Comparison of ENCODE assay signal across 25 cellular contexts in the genomic region with DNA sequence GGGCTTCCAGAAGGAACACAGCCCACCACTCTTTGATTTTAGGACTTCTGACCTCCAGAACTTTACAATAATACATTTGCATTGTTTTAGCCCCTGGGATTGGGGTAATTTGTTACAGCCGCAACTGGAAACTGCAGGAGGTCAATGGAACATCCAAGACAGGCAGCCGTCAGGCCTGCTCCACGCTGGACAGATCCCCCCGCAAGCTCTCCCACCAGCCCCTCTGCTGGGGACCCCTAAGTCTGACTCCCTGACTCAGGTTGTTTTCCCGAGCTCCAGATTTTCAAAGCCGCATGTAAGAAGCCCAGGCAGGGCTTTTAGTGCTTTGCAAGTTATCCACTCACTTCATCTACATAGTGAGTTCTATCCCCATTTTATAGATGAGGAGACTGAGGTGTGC.
"Had no signal": no experiment of that assay in that cellular context is flagged by ENCODE, and none has a peak within 500 bp of the region (broad histone marks: within the 10 kb centered on the region; RNA-seq: fewer than 3 reads in every experiment).

No MANE protein-coding gene starts in this region.

- H3K9me3 Mint-ChIP-seq: activated CD4-positive, alpha-beta memory T cell treated with anti-CD3 and anti-CD28 coated beads, Interleukin-2, amount 10 ng/mL, durations not matched to agents 7 days and 5 days; activated naive CD4-positive, alpha-beta T cell treated with anti-CD3 and anti-CD28 coated beads, Interleukin-2, amount 10 ng/mL, durations not matched to agents 7 days and 5 days; activated naive CD8-positive, alpha-beta T cell treated with anti-CD3 and anti-CD28 coated beads for 36 hours; activated T-cell treated with anti-CD3 and anti-CD28 coated beads, Interleukin-2, amount 50 U/mL, for 72 hours; activated T-helper 2 cell treated with anti-CD3 and anti-CD28 coated beads, Interferon-gamma antibody, Interleukin-2, Interleukin-4, amounts not matched to agents 10 μg/mL and 5 μg/mL and 100 μg/mL, durations not matched to agents 14 hours and 24 hours and 36 hours; T-cell had no signal

- H3K4me1 ChIP-seq: SJSA1 had no signal

- H3K27ac Mint-ChIP-seq: activated CD4-positive, alpha-beta memory T cell treated with anti-CD3 and anti-CD28 coated beads, Interleukin-2, amount 10 ng/mL, durations not matched to agents 7 days and 5 days; activated CD4-positive, alpha-beta T cell treated with anti-CD3 and anti-CD28 coated beads for 36 hours; activated naive CD4-positive, alpha-beta T cell treated with anti-CD3 and anti-CD28 coated beads, Interleukin-2, amount 10 ng/mL, durations not matched to agents 7 days and 5 days; activated naive CD8-positive, alpha-beta T cell treated with anti-CD3 and anti-CD28 coated beads for 36 hours; activated T-cell treated with anti-CD3 and anti-CD28 coated beads, Interleukin-2, amount 50 U/mL, for 72 hours; activated T-helper 2 cell treated with anti-CD3 and anti-CD28 coated beads, Interferon-gamma antibody, Interleukin-2, Interleukin-4, amounts not matched to agents 10 μg/mL and 5 μg/mL and 100 μg/mL, durations not matched to agents 14 hours and 24 hours and 36 hours; T-cell had no signal

- H3K4me3 ChIP-seq: cardiac muscle cell, MG63, SJSA1 had no signal

- H3K9me3 ChIP-seq: MG63, SJSA1 had no signal

- H3K36me3 Mint-ChIP-seq: activated naive CD4-positive, alpha-beta T cell treated with anti-CD3 and anti-CD28 coated beads, Interleukin-2, amount 10 ng/mL, durations not matched to agents 7 days and 5 days; activated naive CD8-positive, alpha-beta T cell treated with anti-CD3 and anti-CD28 coated beads for 36 hours; T-cell had no signal

- H3K27ac ChIP-seq: brain microvascular endothelial cell, cardiac muscle cell, SJSA1, VCaP had no signal

- H3K36me3 ChIP-seq: brain microvascular endothelial cell, cardiac muscle cell, MG63, SJSA1 had no signal

- ATAC-seq: activated CD4-positive, alpha-beta T cell treated with anti-CD3 and anti-CD28 coated beads for 36 hours; activated T-cell treated with anti-CD3 and anti-CD28 coated beads, Interleukin-2, amount 50 U/mL, for 72 hours; T-cell had no signal

- H3K4me3 Mint-ChIP-seq: activated CD4-positive, alpha-beta memory T cell treated with anti-CD3 and anti-CD28 coated beads, Interleukin-2, amount 10 ng/mL, durations not matched to agents 7 days and 5 days; activated CD4-positive, alpha-beta T cell treated with anti-CD3 and anti-CD28 coated beads for 36 hours; activated naive CD4-positive, alpha-beta T cell treated with anti-CD3 and anti-CD28 coated beads, Interleukin-2, amount 10 ng/mL, durations not matched to agents 7 days and 5 days; activated naive CD8-positive, alpha-beta T cell treated with anti-CD3 and anti-CD28 coated beads for 36 hours; activated T-cell treated with anti-CD3 and anti-CD28 coated beads, Interleukin-2, amount 50 U/mL, for 72 hours; T-cell had no signal

- H3K4me1 Mint-ChIP-seq: activated CD4-positive, alpha-beta T cell treated with anti-CD3 and anti-CD28 coated beads for 36 hours; activated naive CD4-positive, alpha-beta T cell treated with anti-CD3 and anti-CD28 coated beads, Interleukin-2, amount 10 ng/mL, durations not matched to agents 7 days and 5 days; T-cell had no signal

- DNase-seq: activated CD4-positive, alpha-beta memory T cell treated with anti-CD3 and anti-CD28 coated beads, Interleukin-2, amount 10 ng/mL, durations not matched to agents 7 days and 5 days; activated CD4-positive, alpha-beta T cell treated with anti-CD3 and anti-CD28 coated beads for 36 hours; activated CD4-positive, alpha-beta T cell treated with anti-CD3 and anti-CD28 coated beads, Interleukin-2, amount 50 U/mL, for 1 hour; activated gamma-delta T cell treated with Interleukin-2 at 50 U/mL for 16 hours; activated naive CD4-positive, alpha-beta T cell treated with anti-CD3 and anti-CD28 coated beads, Interleukin-2, amount 10 ng/mL, durations not matched to agents 7 days and 5 days; activated naive CD8-positive, alpha-beta T cell treated with anti-CD3 and anti-CD28 coated beads for 36 hours; activated T-cell treated with anti-CD3 and anti-CD28 coated beads for 4 hours; activated T-cell treated with anti-CD3 and anti-CD28 coated beads, Interleukin-2, amount 50 U/mL, for 72 hours; brain microvascular endothelial cell; cerebellar nuclear complex; MG63; MV-4-11; NCI-H1092 treated with DMSO at 0.1 percent for 48 hours; NCI-H1417 treated with DMSO at 0.1 percent for 48 hours; NCI-H1694; NCI-H2029; NCI-H2107; NCI-H2171 treated with DMSO at 0.1 percent for 48 hours; NCI-H226; SHP77; T-cell had no signal
